22 cellular contexts compared by ENCODE assay signal in genomic region chr3:187896664-187897063, GRCh38.
DNase-seq lines count a peak whose midpoint lies in the region; ATAC-seq and TF ChIP-seq lines count a peak whose summit lies in the region.
"Had no signal": no experiment of that assay in that cellular context is flagged by ENCODE, and none has a peak within 500 bp of the region (broad histone marks: within the 10 kb centered on the region; RNA-seq: fewer than 3 reads in every experiment).

No MANE protein-coding gene starts in this region.

- H3K27ac ChIP-seq in right cardiac atrium (ENCODE audit: low read length): no peak overlapping the region
- H3K27ac ChIP-seq: A549, BLaER1, KMS-11 had no signal

- H3K9me3 ChIP-seq in BE2C: no peaks in the 10 kb centered on the region
- H3K9me3 ChIP-seq in right cardiac atrium (ENCODE audit: control insufficient read depth, low read length): no peaks in the 10 kb centered on the region
- H3K9me3 ChIP-seq: A549, HAP-1 had no signal

- no peaks in the 10 kb centered on the region for H3K27me3 Mint-ChIP-seq in WTC11 (ENCODE audit: low read depth)
- H3K27me3 Mint-ChIP-seq: CD4-positive, alpha-beta memory T cell had no signal

- 0 out of 2 replicates have a peak, but pooled peaks cover 4% of the 10 kb centered on the region for H3K27me3 ChIP-seq in BE2C
- no peaks in the 10 kb centered on the region for H3K27me3 ChIP-seq in H7 (ENCODE audit: control insufficient read depth, insufficient read depth, low read length)
- H3K27me3 ChIP-seq in right cardiac atrium (ENCODE audit: control insufficient read depth, insufficient read depth): no peaks in the 10 kb centered on the region
- H3K27me3 ChIP-seq: BLaER1 had no signal

- intact Hi-C loops in right cardiac atrium (cut with DNase I): no loop called here

- POLR2A ChIA-PET in WTC11 (lab: Charles Lee): no interaction called here
- POLR2A ChIA-PET in HEK293T (lab: Yijun Ruan, JAX): no interaction called here

- TF ChIP-seq CTCF in BE2C (IDR thresholded peaks at IDR 0.05; ENCODE audit: low read depth, low read length): no peak
- TF ChIP-seq CTCF in WTC11 (IDR thresholded peaks at IDR 0.05): no peak

- H3K4me3 Mint-ChIP-seq in WTC11: no peak overlapping the region
- H3K4me3 Mint-ChIP-seq: CD4-positive, alpha-beta memory T cell had no signal

- no peaks in the 10 kb centered on the region for H3K9me3 Mint-ChIP-seq in WTC11
- H3K9me3 Mint-ChIP-seq: CD4-positive, alpha-beta memory T cell had no signal

- no peaks in the 10 kb centered on the region for H3K4me1 ChIP-seq in BE2C
- H3K4me1 ChIP-seq in right cardiac atrium (ENCODE audit: control insufficient read depth, insufficient read depth, low read length): peaks cover 5% of the 10 kb centered on the region
- H3K4me1 ChIP-seq: A549, BLaER1 had no signal

- no peak overlapping the region for H3K4me3 ChIP-seq in BE2C (ENCODE audit: low read depth, low read length)
- no peak overlapping the region for H3K4me3 ChIP-seq in H7 (ENCODE audit: insufficient read depth, low read depth, low read length)
- H3K4me3 ChIP-seq in right cardiac atrium (ENCODE audit: low read length): no peak overlapping the region
- H3K4me3 ChIP-seq: A549, BLaER1, HAP-1 had no signal

- CTCF ChIA-PET in WTC11 (lab: Charles Lee) (interaction anchor here (0.8 to 1.0 kb wide), 2 partner anchors 151 to 156 kb away, joined by 3 to 8 read pairs; partner anchors contain the start of gene BCL6), HEK293T (lab: Yijun Ruan, JAX) (no interaction called here)

- peaks cover 28% of the 10 kb centered on the region for H3K4me1 Mint-ChIP-seq in WTC11
- H3K4me1 Mint-ChIP-seq: CD4-positive, alpha-beta memory T cell had no signal

- no peaks in the 10 kb centered on the region for H3K36me3 Mint-ChIP-seq in WTC11
- H3K36me3 Mint-ChIP-seq: CD4-positive, alpha-beta memory T cell had no signal

- H3K27ac Mint-ChIP-seq in WTC11: no peak overlapping the region
- H3K27ac Mint-ChIP-seq: CD4-positive, alpha-beta memory T cell had no signal

- DNase-seq in BE2C (peak; percentile 44), H7 (peak; percentile 17), WTC11 (ENCODE audit: low spot score) (no peak), right cardiac atrium (peak; percentile 29 to 69 (median 65)), kidney tubule cell (ENCODE audit: low spot score) (no peak), HEK293T (ENCODE audit: extremely low spot score) (no peak), NAMALWA (ENCODE audit: low spot score) (no peak)
- DNase-seq: Calu3; CD4-positive, alpha-beta memory T cell; DMS53; NCI-H1092; NCI-H146; NCI-H2029 treated with DMSO at 0.1 percent for 48 hours; NCI-H2171; NCI-H510A; NCI-H748 treated with DMSO at 0.1 percent for 48 hours; NK-92 treated with Interleukin-12 subunit alpha and Interleukin-12 subunit beta, amount 100 ng/mL, for 24 hours; SIG-M5 had no signal

- 31% methylated on average over 6 of the region's 6 CpGs for whole genome bisulfite sequencing in right cardiac atrium

- ATAC-seq in WTC11: peak; percentile 51; the same call in 1 of the 2 replicates
- ATAC-seq in right cardiac atrium: peak; percentile 36 to 40
- ATAC-seq: A549 had no signal

- H3K36me3 ChIP-seq in BE2C: no peaks in the 10 kb centered on the region
- no peaks in the 10 kb centered on the region for H3K36me3 ChIP-seq in H7 (replicated peaks; ENCODE audit: control insufficient read depth, insufficient read depth, low read length)
- H3K36me3 ChIP-seq: BLaER1, HAP-1 had no signal

TF ChIP-seq in WTC11, 78 proteins besides CTCF, POLR2A, EP300 and RAD21 (continues in another document):
- TF ChIP-seq AR (CRISPR knock-in tag; IDR thresholded peaks at IDR 0.05) (no peak), E2F1 (CRISPR knock-in tag; IDR thresholded peaks at IDR 0.05) (no peak), FOXP1 (CRISPR knock-in tag; IDR thresholded peaks at IDR 0.05; ENCODE audit: borderline replicate concordance) (no peak), NFATC4 (CRISPR knock-in tag; IDR thresholded peaks at IDR 0.05) (no peak), GRHL2 (CRISPR knock-in tag; IDR thresholded peaks at IDR 0.05; ENCODE audit: insufficient replicate concordance, severe bottlenecking) (no peak)

TF ChIP-seq in HEK293T, 16 proteins besides CTCF, POLR2A, EP300 and RAD21:
- no peak for TF ChIP-seq NFRKB (IDR thresholded peaks at IDR 0.05)
- TF ChIP-seq BHLHE40 (IDR thresholded peaks at IDR 0.05; ENCODE audit: borderline replicate concordance): no peak
- no peak for TF ChIP-seq SP1 (IDR thresholded peaks at IDR 0.05)
- no peak for TF ChIP-seq PKNOX1 (IDR thresholded peaks at IDR 0.05)
- no peak for TF ChIP-seq ZNF384 (IDR thresholded peaks at IDR 0.05)
- no peak for TF ChIP-seq ARNT (IDR thresholded peaks at IDR 0.05)
- TF ChIP-seq LEF1 (IDR thresholded peaks at IDR 0.05; ENCODE audit: borderline replicate concordance): no peak
- TF ChIP-seq L3MBTL2 (conservative IDR thresholded peaks at IDR 0.05): no peak
- TF ChIP-seq HDGF (IDR thresholded peaks at IDR 0.05; ENCODE audit: borderline replicate concordance): no peak
- TF ChIP-seq CTBP1 (IDR thresholded peaks at IDR 0.05; ENCODE audit: borderline replicate concordance): no peak
- TF ChIP-seq FOXM1 (IDR thresholded peaks at IDR 0.05; ENCODE audit: borderline replicate concordance): no peak
- TF ChIP-seq SUZ12 (IDR thresholded peaks at IDR 0.05): no peak
- TF ChIP-seq FOXK2 (IDR thresholded peaks at IDR 0.05): no peak
- no peak for TF ChIP-seq FOXA1 (IDR thresholded peaks at IDR 0.05)
- TF ChIP-seq TARDBP (IDR thresholded peaks at IDR 0.05): no peak
- TF ChIP-seq ELF4 (IDR thresholded peaks at IDR 0.05): no peak
TF ChIP-seq in HEK293T: peak in this region for 0.

Comparison
In these comparisons a context has a peak if more than half of its experiments do, and no peak if none do; other contexts are left out.
1. DNase-seq: peak in BE2C (single experiment), H7 (single experiment) and right cardiac atrium (3 of 3); none in WTC11 (single experiment), kidney tubule cell (single experiment), HEK293T (single experiment) and NAMALWA (single experiment).